ENCODE assay signal across 9 cellular contexts in the genomic region with DNA sequence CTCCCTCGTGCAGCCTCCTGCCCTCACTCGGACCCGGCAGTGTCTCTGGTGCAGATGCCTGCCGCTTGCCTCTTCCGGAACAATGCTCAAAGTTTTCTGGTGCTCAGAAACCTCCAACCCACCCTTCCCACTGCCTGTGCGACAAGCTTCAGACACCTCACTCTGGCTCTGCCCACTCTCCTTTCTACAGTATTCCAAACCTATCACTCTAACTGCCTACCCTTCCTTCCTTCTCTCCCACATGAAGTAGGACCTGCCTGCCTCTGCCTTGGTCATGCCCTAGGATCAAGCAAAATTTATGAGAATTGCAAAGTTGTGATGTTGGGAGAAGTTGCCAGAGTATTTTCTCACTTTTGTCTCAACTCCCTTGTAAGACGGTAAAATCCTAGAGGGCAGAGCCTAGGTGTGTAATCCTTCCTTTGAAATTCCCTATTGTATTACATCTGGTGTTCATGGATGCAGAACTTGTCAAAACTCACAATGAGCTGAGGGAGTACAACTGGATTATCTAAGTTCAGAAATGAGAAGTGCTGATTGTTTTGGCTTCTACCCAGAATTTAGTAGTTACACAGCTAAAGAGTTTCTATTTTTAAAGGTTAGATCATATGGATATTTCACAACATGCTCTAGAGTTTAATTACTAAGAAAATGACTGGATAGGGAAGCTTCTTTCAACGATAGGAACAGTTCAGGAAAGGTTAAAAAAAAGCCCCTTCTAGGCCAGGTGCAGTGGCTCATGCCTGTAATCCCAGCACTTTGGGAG. TPM values are rescaled to one million over a fixed set of nuclear protein-coding genes. Genes with fewer than 3 reads are reported as not detected.
DNase-seq lines count a peak whose midpoint lies in the region; ATAC-seq and TF ChIP-seq lines count a peak whose summit lies in the region.
"Had no signal": no experiment of that assay in that cellular context is flagged by ENCODE, and none has a peak within 500 bp of the region (broad histone marks: within the 10 kb centered on the region; RNA-seq: fewer than 3 reads in every experiment).

No MANE protein-coding gene starts in this region.

- ATAC-seq in GM21576 (IDR thresholded peaks at IDR 0.05; ENCODE audit: unreplicated experiment) (no peak), GM18861 (IDR thresholded peaks at IDR 0.05; ENCODE audit: unreplicated experiment) (no peak)

- H3K27ac ChIP-seq in RWPE1 (peak overlapping the region; percentile 62), esophagus (ENCODE audit: low read depth in 2 of 2, low read length in 1 of 2) (peak overlapping the region; percentile 22 to 77), prostate gland (no peak overlapping the region)

- TF ChIP-seq CTCF in RWPE1 (conservative IDR thresholded peaks at IDR 0.05; ENCODE audit: low read depth), result no peak
- TF ChIP-seq CTCF in prostate gland (IDR thresholded peaks at IDR 0.05), result no peak

- intact Hi-C loops in prostate gland (cut with DNase I), result no loop called here

- DNase-seq in NCI-H345 (lab: John Stamatoyannopoulos, UW) (peak; percentile 5), NCI-H345 treated with DMSO at 0.1 percent for 48 hours (lab: John Stamatoyannopoulos, UW; ENCODE audit: unreplicated experiment) (no peak), RWPE1 (ENCODE audit: low spot score) (no peak), renal cortical epithelial cell (ENCODE audit: low read depth) (peak; percentile 62), prostate gland (ENCODE audit: low spot score) (no peak)
- DNase-seq: activated CD8-positive, alpha-beta memory T cell treated with anti-CD3 and anti-CD28 coated beads, Interleukin-2, amount 50 U/mL, for 48 hours had no signal

- peaks cover 4 to 20% of the 10 kb centered on the region in 2 donors for H3K4me1 ChIP-seq in esophagus (ENCODE audit: control insufficient read depth in 2 of 2, insufficient read depth in 2 of 2, low read length in 1 of 2)
- no peaks in the 10 kb centered on the region for H3K4me1 ChIP-seq in prostate gland (replicated peaks)

- no peaks in the 10 kb centered on the region for H3K9me3 ChIP-seq in esophagus (ENCODE audit: control insufficient read depth in 2 of 2, insufficient read depth in 1 of 2, low read depth in 1 of 2, low read length in 1 of 2)
- no peaks in the 10 kb centered on the region for H3K9me3 ChIP-seq in prostate gland

- H3K4me3 ChIP-seq in esophagus (ENCODE audit: low read depth in 1 of 2, low read length in 2 of 2), result no peak overlapping the region
- H3K4me3 ChIP-seq in prostate gland, result no peak overlapping the region

- H3K27me3 ChIP-seq in esophagus (ENCODE audit: control insufficient read depth in 1 of 2, insufficient read depth in 2 of 2, low read length in 2 of 2), result no peaks in the 10 kb centered on the region
- H3K27me3 ChIP-seq in prostate gland (replicated peaks; ENCODE audit: insufficient read depth), result no peaks in the 10 kb centered on the region

- POLR2A ChIA-PET in RWPE1 (lab: Yijun Ruan, JAX; ENCODE audit: low non-redundant PET), result no interaction called here

- H3K36me3 ChIP-seq in esophagus (ENCODE audit: control insufficient read depth in 2 of 2, insufficient read depth in 2 of 2, low read length in 1 of 2) (peaks cover 0 to 5% of the 10 kb centered on the region in 2 donors), prostate gland (no peaks in the 10 kb centered on the region)

- WGBS in esophagus, 2 donors, result 79 to 80% methylated on average over 8 of the region's 8 CpGs
- 84% methylated on average over 8 of the region's 8 CpGs for WGBS in prostate gland

- TF ChIP-seq POLR2A in prostate gland (IDR thresholded peaks at IDR 0.05), result no peak

- CTCF ChIA-PET in RWPE1 (lab: Yijun Ruan, JAX), result no interaction called here

RNA-seq across cellular contexts. Expression of a gene that starts 7.2 kb away (rescaled TPM):
- polyA plus RNA-seq in esophagus, result 10 to 100 TPM; 19.9 to 27.3 TPM
- total RNA-seq in renal cortical epithelial cell, result 101 and 106 TPM in 2 replicates
- 10 to 100 TPM; 32.0 to 63.5 TPM for total RNA-seq in prostate gland

Comparison
In these comparisons a context has a peak if more than half of its experiments do, and no peak if none do; other contexts are left out.
1. DNase-seq: peak in NCI-H345 (single experiment) and renal cortical epithelial cell (single experiment); none in NCI-H345 treated with DMSO at 0.1 percent for 48 hours (single experiment), RWPE1 (single experiment) and prostate gland (single experiment).
2. H3K27ac ChIP-seq: peak in RWPE1 (single experiment) and esophagus (2 of 2); none in prostate gland (0 of 2).